In genomic region chr5:164370841-164371240, GRCh38 we compare ENCODE assay signal across 18 cellular contexts.
"Had no signal": no experiment of that assay in that cellular context is flagged by ENCODE, and none has a peak within 500 bp of the region (broad histone marks: within the 10 kb centered on the region; RNA-seq: fewer than 3 reads in every experiment).

No MANE protein-coding gene starts in this region.

- H3K36me3 ChIP-seq: ascending aorta, cardiac muscle cell, gastrocnemius medialis, left lung, sigmoid colon had no signal

- H3K9me3 ChIP-seq: ascending aorta, gastrocnemius medialis, psoas muscle, sigmoid colon had no signal

- ATAC-seq: activated naive CD8-positive, alpha-beta T cell treated with anti-CD3 and anti-CD28 coated beads, Interleukin-2, amount 50 U/mL, for 24 hours; gastrocnemius medialis; left lung; natural killer cell treated with Interleukin-12 subunit alpha and Interleukin-12 subunit beta and Interleukin-15 and Interleukin-18, amount 100 ng/mL, for 72 hours; psoas muscle; stimulated activated naive B cell treated with anti-CD40 and anti-IgM and Interleukin-4, amounts not matched to agents 10 μg/mL and 1 μg/mL and 100 μg/mL, for 72 hours had no signal

- H3K27ac ChIP-seq: ascending aorta, cardiac muscle cell, gastrocnemius medialis, left lung, psoas muscle, sigmoid colon had no signal

- H3K4me1 ChIP-seq: ascending aorta, gastrocnemius medialis, left lung, psoas muscle, sigmoid colon had no signal

- H3K4me3 Mint-ChIP-seq: activated CD4-positive, alpha-beta T cell treated with anti-CD3 and anti-CD28 coated beads, Interleukin-2, amount 10 ng/mL, durations not matched to agents 7 days and 5 days; activated naive CD8-positive, alpha-beta T cell treated with anti-CD3 and anti-CD28 coated beads, Interleukin-2, amount 50 U/mL, for 24 hours; memory B cell; natural killer cell treated with Interleukin-12 subunit alpha and Interleukin-12 subunit beta and Interleukin-15 and Interleukin-18, amount 100 ng/mL, for 72 hours; stimulated activated naive B cell treated with anti-CD40 and anti-IgM and Interleukin-4, amounts not matched to agents 10 μg/mL and 1 μg/mL and 100 μg/mL, for 72 hours; type B pancreatic cell had no signal

- H3K27me3 Mint-ChIP-seq: activated CD4-positive, alpha-beta T cell treated with anti-CD3 and anti-CD28 coated beads, Interleukin-2, amount 10 ng/mL, durations not matched to agents 7 days and 5 days; activated naive CD8-positive, alpha-beta T cell treated with anti-CD3 and anti-CD28 coated beads, Interleukin-2, amount 50 U/mL, for 24 hours; memory B cell; natural killer cell treated with Interleukin-12 subunit alpha and Interleukin-12 subunit beta and Interleukin-15 and Interleukin-18, amount 100 ng/mL, for 72 hours; stimulated activated naive B cell treated with anti-CD40 and anti-IgM and Interleukin-4, amounts not matched to agents 10 μg/mL and 1 μg/mL and 100 μg/mL, for 72 hours; type B pancreatic cell had no signal

- H3K27me3 ChIP-seq: ascending aorta, cardiac muscle cell, gastrocnemius medialis, left lung, sigmoid colon had no signal

- DNase-seq: activated CD4-positive, alpha-beta T cell treated with anti-CD3 and anti-CD28 coated beads, Interleukin-2, amount 10 ng/mL, durations not matched to agents 7 days and 5 days; activated CD4-positive, CD25-positive, alpha-beta regulatory T cell; activated CD8-positive, alpha-beta memory T cell treated with anti-CD3 and anti-CD28 coated beads for 24 hours; activated naive CD4-positive, alpha-beta T cell treated with Interleukin-2 at 50 U/mL for 16 hours; activated naive CD8-positive, alpha-beta T cell treated with anti-CD3 and anti-CD28 coated beads, Interleukin-2, amount 50 U/mL, for 24 hours; gastrocnemius medialis; islet precursor cell; left lung; occipital lobe; psoas muscle; sigmoid colon; stimulated activated CD4-positive, alpha-beta T cell treated with anti-CD3 and anti-CD28 coated beads, Interleukin-2, amount 100 ng/mL, for 24 hours; stimulated activated naive B cell treated with anti-CD40 and anti-IgM and Interleukin-4, amounts not matched to agents 10 μg/mL and 1 μg/mL and 100 μg/mL, for 72 hours had no signal

- H3K27ac Mint-ChIP-seq: activated CD4-positive, alpha-beta T cell treated with anti-CD3 and anti-CD28 coated beads, Interleukin-2, amount 10 ng/mL, durations not matched to agents 7 days and 5 days; activated naive CD8-positive, alpha-beta T cell treated with anti-CD3 and anti-CD28 coated beads, Interleukin-2, amount 50 U/mL, for 24 hours; memory B cell; natural killer cell treated with Interleukin-12 subunit alpha and Interleukin-12 subunit beta and Interleukin-15 and Interleukin-18, amount 100 ng/mL, for 72 hours; stimulated activated naive B cell treated with anti-CD40 and anti-IgM and Interleukin-4, amounts not matched to agents 10 μg/mL and 1 μg/mL and 100 μg/mL, for 72 hours; type B pancreatic cell had no signal

- H3K9me3 Mint-ChIP-seq: activated CD4-positive, alpha-beta T cell treated with anti-CD3 and anti-CD28 coated beads, Interleukin-2, amount 10 ng/mL, durations not matched to agents 7 days and 5 days; memory B cell; stimulated activated naive B cell treated with anti-CD40 and anti-IgM and Interleukin-4, amounts not matched to agents 10 μg/mL and 1 μg/mL and 100 μg/mL, for 72 hours; type B pancreatic cell had no signal

- H3K4me3 ChIP-seq: ascending aorta, cardiac muscle cell, gastrocnemius medialis, left lung, psoas muscle, sigmoid colon had no signal

- H3K36me3 Mint-ChIP-seq: memory B cell; natural killer cell treated with Interleukin-12 subunit alpha and Interleukin-12 subunit beta and Interleukin-15 and Interleukin-18, amount 100 ng/mL, for 72 hours; stimulated activated naive B cell treated with anti-CD40 and anti-IgM and Interleukin-4, amounts not matched to agents 10 μg/mL and 1 μg/mL and 100 μg/mL, for 72 hours; type B pancreatic cell had no signal

- H3K4me1 Mint-ChIP-seq: activated CD4-positive, alpha-beta T cell treated with anti-CD3 and anti-CD28 coated beads, Interleukin-2, amount 10 ng/mL, durations not matched to agents 7 days and 5 days; activated naive CD8-positive, alpha-beta T cell treated with anti-CD3 and anti-CD28 coated beads, Interleukin-2, amount 50 U/mL, for 24 hours; memory B cell; stimulated activated naive B cell treated with anti-CD40 and anti-IgM and Interleukin-4, amounts not matched to agents 10 μg/mL and 1 μg/mL and 100 μg/mL, for 72 hours had no signal
